ENCODE assay signal across 1 cellular context in genomic region chr13:101007245-101007644, GRCh38.
TF ChIP-seq lines count a peak whose summit lies in the region.

No MANE protein-coding gene starts in this region.

TF ChIP-seq in HepG2, 621 proteins besides CTCF, POLR2A, EP300 and RAD21 (continued from another document):
- TF ChIP-seq FOXM1 (CRISPR knock-in tag; IDR thresholded peaks at IDR 0.05): no peak
- TF ChIP-seq ZNF574 (CRISPR knock-in tag; IDR thresholded peaks at IDR 0.05): no peak
- no peak for TF ChIP-seq SMARCE1 (IDR thresholded peaks at IDR 0.05; ENCODE audit: borderline replicate concordance)
